Comparison of ENCODE assay signal across 18 cellular contexts in genomic region chr16:68230956-68231355, GRCh38. TPM values are rescaled to one million over a fixed set of nuclear protein-coding genes. Genes with fewer than 3 reads are reported as not detected.
DNase-seq lines count a peak whose midpoint lies in the region; ATAC-seq, FAIRE-seq and TF ChIP-seq lines count a peak whose summit lies in the region.
"Had no signal": no experiment of that assay in that cellular context is flagged by ENCODE, and none has a peak within 500 bp of the region (broad histone marks: within the 10 kb centered on the region; RNA-seq: fewer than 3 reads in every experiment).

No MANE protein-coding gene starts in this region.

- H3K27ac Mint-ChIP-seq in IgD-negative memory B cell: peak overlapping the region in 2 of 3 donors; percentile 25 to 75
- H3K27ac Mint-ChIP-seq: CD8-positive, alpha-beta T cell; HFFc6 had no signal

- POLR2A ChIA-PET in H1 (lab: Charles Lee; ENCODE audit: partially characterized antibody): interaction anchor here (0.6 to 4.4 kb wide), 6 partner anchors 29 to 207 kb away, joined by 3 to 20 read pairs (median 3); partner anchors contain the start of genes DUS2 and NFATC3

- no peak for FAIRE-seq in H1 (lab: Jason Lieb, UNC)
- FAIRE-seq: A204.1, H54, RCC 7860 had no signal

- H3K4me2 ChIP-seq in H1 (ENCODE audit: insufficient read depth in 1 of 2, low read depth in 2 of 2, low read length in 2 of 2): no peak overlapping the region
- H3K4me2 ChIP-seq: BLaER1 had no signal

- no peak overlapping the region for H2AK5ac ChIP-seq in H1 (ENCODE audit: low read depth, low read length)

- CTCF ChIA-PET in H1 (lab: Charles Lee; ENCODE audit: partially characterized antibody): interaction anchor here (0.6 to 5.6 kb wide), 11 partner anchors 11 to 157 kb away, joined by 3 to 68 read pairs (median 5); partner anchors contain the start of gene NFATC3

- H3K4me3 Mint-ChIP-seq in IgD-negative memory B cell: no peak overlapping the region
- H3K4me3 Mint-ChIP-seq: CD8-positive, alpha-beta T cell; HFFc6 had no signal

- no peak overlapping the region for H4K91ac ChIP-seq in H1 (replicated peaks; ENCODE audit: insufficient read length, low read length)

- TF ChIP-seq EP300 in H1 (IDR thresholded peaks at IDR 0.05; ENCODE audit: borderline replicate concordance in 1 of 2, low read depth in 2 of 2, low read length in 2 of 2): no peak

- H3K4me1 ChIP-seq in H1 (replicated peaks in 1 of 4; ENCODE audit: control insufficient read depth in 3 of 4, insufficient read depth in 4 of 4, low read length in 3 of 4): peaks cover 0 to 19% (median 12%) of the 10 kb centered on the region in 4 experiments; a peak in 5 of 7 replicates

- no peak overlapping the region for H3K56ac ChIP-seq in H1 (replicated peaks; ENCODE audit: insufficient read length, low read depth, low read length)

- H2BK15ac ChIP-seq in H1 (ENCODE audit: low read length): no peak overlapping the region

- no peak overlapping the region for H3K23ac ChIP-seq in H1 (ENCODE audit: insufficient read length)

- H3K23me2 ChIP-seq in H1 (ENCODE audit: low read depth, low read length): peaks cover 7% of the 10 kb centered on the region

- H3K27me3 ChIP-seq in H1 (replicated peaks in 1 of 4; ENCODE audit: control insufficient read depth in 3 of 4, extremely low read depth in 1 of 4, insufficient read depth in 3 of 4, low read length in 3 of 4): no peaks in the 10 kb centered on the region
- H3K27me3 ChIP-seq: BLaER1 had no signal

- no peak overlapping the region for H3K27ac ChIP-seq in H1 (ENCODE audit: low read depth, low read length)
- H3K27ac ChIP-seq: BLaER1 had no signal

- peaks cover 5% of the 10 kb centered on the region; the same call in 1 of the 2 replicates for H3K79me1 ChIP-seq in H1 (ENCODE audit: low read depth, low read length)

- H3K4me1 Mint-ChIP-seq in IgD-negative memory B cell: peaks cover 14 to 33% (median 26%) of the 10 kb centered on the region in 3 donors

- no peak overlapping the region for H2AFZ ChIP-seq in H1 (ENCODE audit: low read length)

- H3K4me3 ChIP-seq in H1 (ENCODE audit: extremely low read depth in 1 of 4, insufficient read depth in 2 of 4, low read depth in 3 of 4, low read length in 4 of 4): no peak overlapping the region
- H3K4me3 ChIP-seq: BLaER1 had no signal

- H4K5ac ChIP-seq in H1 (ENCODE audit: insufficient read length, low read depth, low read length): no peak overlapping the region

- TF ChIP-seq RAD21 in H1 (IDR thresholded peaks at IDR 0.05 in 1 of 2, conservative IDR thresholded peaks at IDR 0.05 in 1 of 2; ENCODE audit: low read depth in 2 of 2, low read length in 2 of 2): no peak

- peaks cover 21 to 33% of the 10 kb centered on the region in 2 experiments for H4K20me1 ChIP-seq in H1 (replicated peaks in 1 of 2; ENCODE audit: control insufficient read depth in 1 of 2, insufficient read depth in 2 of 2, low read length in 2 of 2)

- no peak overlapping the region for H2BK12ac ChIP-seq in H1 (ENCODE audit: low read depth, low read length)

- H3K4ac ChIP-seq in H1 (replicated peaks; ENCODE audit: insufficient read length, low read depth, low read length): no peak overlapping the region

- no peak overlapping the region for H3K14ac ChIP-seq in H1 (ENCODE audit: insufficient read length)

- no peak overlapping the region for H2BK20ac ChIP-seq in H1 (ENCODE audit: low read length)

- H3K9ac ChIP-seq in H1 (replicated peaks in 1 of 4; ENCODE audit: extremely low read depth in 1 of 4, low read depth in 3 of 4, low read length in 3 of 4): no peak overlapping the region
- H3K9ac ChIP-seq: BLaER1 had no signal

- intact Hi-C loops in sciatic nerve (cut with DNase I): loop anchor here (10.0 kb wide), 1 partner anchor 146 kb away; the partner anchor contains the start of gene NFATC3

- TF ChIP-seq CTCF in H1 (IDR thresholded peaks at IDR 0.05; ENCODE audit: control extremely low read depth in 1 of 3, insufficient read depth in 1 of 3, low read depth in 1 of 3, low read length in 3 of 3): no peak

- H3K9me3 Mint-ChIP-seq in IgD-negative memory B cell: no peaks in the 10 kb centered on the region
- H3K9me3 Mint-ChIP-seq: CD8-positive, alpha-beta T cell; HFFc6 had no signal

- H4K8ac ChIP-seq in H1 (ENCODE audit: extremely low read depth, insufficient read depth, low read length): no peak overlapping the region

- H3K18ac ChIP-seq in H1 (ENCODE audit: extremely low read depth, low read length): no peak overlapping the region

- H3K27me3 Mint-ChIP-seq in IgD-negative memory B cell: no peaks in the 10 kb centered on the region

- no peaks in the 10 kb centered on the region for H3K36me3 Mint-ChIP-seq in IgD-negative memory B cell

- no peak overlapping the region for H2BK5ac ChIP-seq in H1 (ENCODE audit: low read depth, low read length)

- H2BK120ac ChIP-seq in H1 (replicated peaks; ENCODE audit: low read depth, low read length): no peak overlapping the region

- ATAC-seq in sciatic nerve (no peak), HG02642 (IDR thresholded peaks at IDR 0.05; ENCODE audit: poor library complexity, unreplicated experiment) (no peak)
- ATAC-seq: CD8-positive, alpha-beta T cell had no signal

- peak; percentile 23 for DNase-seq in activated CD4-positive, CD25-positive, alpha-beta regulatory T cell treated with anti-CD3 and anti-CD28 coated beads, Interleukin-2, amount 50 U/mL, for 72 hours
- DNase-seq in activated CD4-positive, CD25-positive, alpha-beta regulatory T cell (lab: John Stamatoyannopoulos, UW): no peak
- DNase-seq in H1 (ENCODE audit: low read depth in 1 of 2, low spot score in 2 of 2) (no peak), sciatic nerve (ENCODE audit: low spot score) (peak; percentile 52), glomerular visceral epithelial cell (ENCODE audit: extremely low spot score) (no peak), RKO (ENCODE audit: low spot score) (no peak)
- DNase-seq: CD8-positive, alpha-beta T cell; HFFc6; NCI-H1417; NCI-H187 treated with DMSO at 0.1 percent for 48 hours; NCI-H446; NCI-H69 had no signal

- no peak for TF ChIP-seq POLR2A in H1 (IDR thresholded peaks at IDR 0.05; ENCODE audit: control extremely low read depth in 1 of 2, low read depth in 2 of 2, low read length in 2 of 2)

- H3K9me3 ChIP-seq in H1 (ENCODE audit: insufficient read depth in 2 of 2, low read depth in 1 of 2, low read length in 1 of 2): no peaks in the 10 kb centered on the region

- 92% methylated on average over 12 of the region's 12 CpGs; no CpG with 5 or more reads in 1 of the 2 experiments for WGBS in H1 (ENCODE audit: extremely low coverage in 1 of 2, insufficient coverage in 1 of 2, insufficient read length in 1 of 2, insufficient replicate concordance in 2 of 2, low coverage in 1 of 2, low lambda C conversion rate in 2 of 2, missing lambda C conversion rate in 1 of 2), 2 experiments

- peaks cover 9 to 40% (median 29%) of the 10 kb centered on the region in 4 experiments for H3K36me3 ChIP-seq in H1 (ENCODE audit: control insufficient read depth in 2 of 4, insufficient read depth in 4 of 4, low read length in 3 of 4)

- H3K79me2 ChIP-seq in H1 (ENCODE audit: control insufficient read depth in 1 of 2, insufficient read depth in 2 of 2, low read length in 2 of 2): peaks cover 5 to 19% of the 10 kb centered on the region in 2 experiments

TF ChIP-seq in H1, 55 proteins besides CTCF, POLR2A, EP300 and RAD21:
- TF ChIP-seq CHD1 (IDR thresholded peaks at IDR 0.05; ENCODE audit: low read depth, low read length) (no peak), POLR2AphosphoS5 (IDR thresholded peaks at IDR 0.05; ENCODE audit: low read depth, low read length) (0 out of 2 replicates have a peak, but pooled peaks have one; percentile 46)

RNA-seq across cellular contexts. Expression of gene ESRP2, which starts 5.0 kb away (rescaled TPM):
- polyA plus RNA-seq in IgD-negative memory B cell: 0.48 TPM
- 45.8 and 50.3 TPM in 2 replicates for total RNA-seq in H1 (2021; fragmentation: NEBNext Ultra II Directional; extraction: Animal tissue kit (Norgen Biotek cat#: 25700))
- 35.1 and 52.8 TPM in 2 replicates for polyA plus RNA-seq in H1 (2011; rRNA removed)
- 35.5 TPM for polyA plus RNA-seq in H1 (2011; cell fraction: cytosol; rRNA removed)
- 118 TPM for polyA plus RNA-seq in H1 (2011; cell fraction: nucleus; rRNA removed)
- polyA plus RNA-seq in H1 (2012, experiment 1 of 2): 31.5 to 37.1 TPM (median 35.1 TPM) in 4 replicates
- 24.8 TPM for polyA plus RNA-seq in H1 (2012, experiment 2 of 2)
- polyA plus RNA-seq in H1 (2013, experiment 1 of 2): 27.5 TPM
- 25.4 TPM for polyA plus RNA-seq in H1 (2013, experiment 2 of 2)
- 47.5 and 54.4 TPM in 2 replicates for polyA minus RNA-seq in H1 (2011; rRNA and poly(A)+ RNA removed)
- 41.2 TPM for polyA minus RNA-seq in H1 (2011; cell fraction: cytosol; rRNA and poly(A)+ RNA removed)
- polyA minus RNA-seq in H1 (2011; cell fraction: nucleus; rRNA and poly(A)+ RNA removed): 62.7 TPM
- 0.36 TPM for total RNA-seq in sciatic nerve
- total RNA-seq: CD8-positive, alpha-beta T cell had no signal

RNA-seq across cellular contexts. Expression of gene PLA2G15, which starts 14.2 kb away (rescaled TPM):
- polyA plus RNA-seq in IgD-negative memory B cell: 8.2 TPM
- total RNA-seq in H1 (2021; fragmentation: NEBNext Ultra II Directional; extraction: Animal tissue kit (Norgen Biotek cat#: 25700)): 10.0 and 11.2 TPM in 2 replicates
- polyA plus RNA-seq in H1 (2011; rRNA removed): 12.0 and 13.6 TPM in 2 replicates
- polyA plus RNA-seq in H1 (2011; cell fraction: cytosol; rRNA removed): 7.9 TPM
- 13.4 TPM for polyA plus RNA-seq in H1 (2011; cell fraction: nucleus; rRNA removed)
- polyA plus RNA-seq in H1 (2012, experiment 1 of 2): 4.9 to 9.3 TPM (median 7.3 TPM) in 4 replicates
- polyA plus RNA-seq in H1 (2012, experiment 2 of 2): 11.3 TPM
- polyA plus RNA-seq in H1 (2013, experiment 1 of 2): 7.8 TPM
- polyA plus RNA-seq in H1 (2013, experiment 2 of 2): 8.7 TPM
- 9.2 and 9.6 TPM in 2 replicates for polyA minus RNA-seq in H1 (2011; rRNA and poly(A)+ RNA removed)
- 5.4 TPM for polyA minus RNA-seq in H1 (2011; cell fraction: cytosol; rRNA and poly(A)+ RNA removed)
- 6.3 TPM for polyA minus RNA-seq in H1 (2011; cell fraction: nucleus; rRNA and poly(A)+ RNA removed)
- total RNA-seq in sciatic nerve: 17.4 TPM

RNA-seq across cellular contexts. Expression of gene SLC7A6, which starts 33.4 kb away (rescaled TPM):
- polyA plus RNA-seq in IgD-negative memory B cell (13.8 TPM), H1 (2011; rRNA removed) (28.0 and 34.7 TPM in 2 replicates)
- 29.2 and 37.8 TPM in 2 replicates for total RNA-seq in H1 (2021; fragmentation: NEBNext Ultra II Directional; extraction: Animal tissue kit (Norgen Biotek cat#: 25700))
- 17.7 TPM for polyA plus RNA-seq in H1 (2011; cell fraction: cytosol; rRNA removed)
- 73.9 TPM for polyA plus RNA-seq in H1 (2011; cell fraction: nucleus; rRNA removed)
- polyA plus RNA-seq in H1 (2012, experiment 1 of 2): 11.9 to 18.2 TPM (median 14.7 TPM) in 4 replicates
- 6.2 TPM for polyA plus RNA-seq in H1 (2012, experiment 2 of 2)
- 26.6 TPM for polyA plus RNA-seq in H1 (2013, experiment 1 of 2)
- polyA plus RNA-seq in H1 (2013, experiment 2 of 2): 28.4 TPM
- polyA minus RNA-seq in H1 (2011; rRNA and poly(A)+ RNA removed): 49.7 and 81.3 TPM in 2 replicates
- 12.5 TPM for polyA minus RNA-seq in H1 (2011; cell fraction: cytosol; rRNA and poly(A)+ RNA removed)
- polyA minus RNA-seq in H1 (2011; cell fraction: nucleus; rRNA and poly(A)+ RNA removed): 25.6 TPM
- total RNA-seq in sciatic nerve: 75.5 TPM

Comparison
In these comparisons a context has a peak if more than half of its experiments do, and no peak if none do; other contexts are left out.
1. DNase-seq: peak in activated CD4-positive, CD25-positive, alpha-beta regulatory T cell treated with anti-CD3 and anti-CD28 coated beads, Interleukin-2, amount 50 U/mL, for 72 hours (single experiment) and sciatic nerve (single experiment); none in activated CD4-positive, CD25-positive, alpha-beta regulatory T cell (0 of 4), H1 (0 of 2), glomerular visceral epithelial cell (single experiment) and RKO (single experiment).
2. RNA of gene ESRP2, which starts 5.0 kb away (total RNA-seq): 45.8 to 50.3 TPM in H1; 0.36 TPM in sciatic nerve (single experiment); every median in the first group is over 10 times any median in the second.